In the genomic region with DNA sequence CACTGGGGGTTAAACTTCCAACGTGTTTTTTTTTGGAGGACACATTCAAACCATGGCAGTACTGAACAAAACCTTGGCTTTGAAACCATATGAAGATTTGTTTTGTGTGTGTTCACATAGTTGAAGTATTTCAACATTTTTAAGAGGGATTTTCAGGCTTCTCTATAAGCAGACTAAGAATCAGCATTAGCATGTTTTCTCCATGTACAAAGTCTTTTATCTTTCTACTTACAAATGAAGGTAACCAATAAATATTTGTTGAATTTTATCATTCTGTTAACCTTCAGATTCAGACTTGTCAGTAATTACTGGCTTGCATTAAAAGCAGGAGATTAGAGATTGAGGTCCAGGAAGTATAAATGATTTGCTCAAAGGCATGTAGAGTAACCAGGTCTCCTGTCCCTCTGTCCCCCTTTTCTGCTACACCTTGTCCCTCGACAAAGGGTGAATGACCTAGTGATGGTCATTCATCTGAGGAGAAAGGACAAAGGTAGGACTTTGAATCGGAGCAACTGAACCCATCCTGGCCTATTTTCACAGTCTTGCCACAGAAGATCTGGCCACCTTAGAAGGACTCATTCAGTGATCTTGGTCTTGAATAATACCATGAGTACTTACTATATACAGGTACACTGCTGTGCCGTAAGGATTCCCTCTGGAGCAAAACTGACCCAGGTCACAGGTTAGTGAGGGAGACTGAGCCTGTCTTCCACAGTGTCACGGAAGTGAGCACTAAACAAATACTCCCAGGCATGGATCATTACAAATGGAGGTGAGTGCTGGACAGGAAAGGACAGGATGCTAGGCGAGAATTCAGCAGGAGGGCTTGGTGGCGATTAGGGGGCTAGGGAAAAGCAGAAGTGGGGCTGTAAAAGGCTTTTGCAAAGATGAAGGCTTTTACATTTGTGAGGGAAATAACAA, we compare ENCODE assay signal across 1 cellular context.
TF ChIP-seq lines count a peak whose summit lies in the region.

No MANE protein-coding gene starts in this region.

TF ChIP-seq in WTC11, 78 proteins besides CTCF, POLR2A, EP300 and RAD21 (continued from another document):
- TF ChIP-seq, protein P1, sequence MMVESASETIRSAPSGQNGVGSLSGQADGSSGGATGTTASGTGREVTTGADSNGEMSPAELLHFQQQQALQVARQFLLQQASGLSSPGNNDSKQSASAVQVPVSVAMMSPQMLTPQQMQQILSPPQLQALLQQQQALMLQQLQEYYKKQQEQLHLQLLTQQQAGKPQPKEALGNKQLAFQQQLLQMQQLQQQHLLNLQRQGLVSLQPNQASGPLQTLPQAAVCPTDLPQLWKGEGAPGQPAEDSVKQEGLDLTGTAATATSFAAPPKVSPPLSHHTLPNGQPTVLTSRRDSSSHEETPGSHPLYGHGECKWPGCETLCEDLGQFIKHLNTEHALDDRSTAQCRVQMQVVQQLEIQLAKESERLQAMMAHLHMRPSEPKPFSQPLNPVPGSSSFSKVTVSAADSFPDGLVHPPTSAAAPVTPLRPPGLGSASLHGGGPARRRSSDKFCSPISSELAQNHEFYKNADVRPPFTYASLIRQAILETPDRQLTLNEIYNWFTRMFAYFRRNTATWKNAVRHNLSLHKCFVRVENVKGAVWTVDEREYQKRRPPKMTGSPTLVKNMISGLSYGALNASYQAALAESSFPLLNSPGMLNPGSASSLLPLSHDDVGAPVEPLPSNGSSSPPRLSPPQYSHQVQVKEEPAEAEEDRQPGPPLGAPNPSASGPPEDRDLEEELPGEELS (CRISPR knock-in tag; IDR thresholded peaks at IDR 0.05): peak; percentile 15; the same call in 1 of the 2 replicates
- peak; percentile 34; the same call in 1 of the 2 replicates for TF ChIP-seq ZNF121 (CRISPR knock-in tag; IDR thresholded peaks at IDR 0.05)
- TF ChIP-seq, protein P2, sequence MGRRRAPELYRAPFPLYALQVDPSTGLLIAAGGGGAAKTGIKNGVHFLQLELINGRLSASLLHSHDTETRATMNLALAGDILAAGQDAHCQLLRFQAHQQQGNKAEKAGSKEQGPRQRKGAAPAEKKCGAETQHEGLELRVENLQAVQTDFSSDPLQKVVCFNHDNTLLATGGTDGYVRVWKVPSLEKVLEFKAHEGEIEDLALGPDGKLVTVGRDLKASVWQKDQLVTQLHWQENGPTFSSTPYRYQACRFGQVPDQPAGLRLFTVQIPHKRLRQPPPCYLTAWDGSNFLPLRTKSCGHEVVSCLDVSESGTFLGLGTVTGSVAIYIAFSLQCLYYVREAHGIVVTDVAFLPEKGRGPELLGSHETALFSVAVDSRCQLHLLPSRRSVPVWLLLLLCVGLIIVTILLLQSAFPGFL (CRISPR knock-in tag; IDR thresholded peaks at IDR 0.05; ENCODE audit: borderline replicate concordance): no peak
